1 cellular context compared by ENCODE assay signal in the genomic region with DNA sequence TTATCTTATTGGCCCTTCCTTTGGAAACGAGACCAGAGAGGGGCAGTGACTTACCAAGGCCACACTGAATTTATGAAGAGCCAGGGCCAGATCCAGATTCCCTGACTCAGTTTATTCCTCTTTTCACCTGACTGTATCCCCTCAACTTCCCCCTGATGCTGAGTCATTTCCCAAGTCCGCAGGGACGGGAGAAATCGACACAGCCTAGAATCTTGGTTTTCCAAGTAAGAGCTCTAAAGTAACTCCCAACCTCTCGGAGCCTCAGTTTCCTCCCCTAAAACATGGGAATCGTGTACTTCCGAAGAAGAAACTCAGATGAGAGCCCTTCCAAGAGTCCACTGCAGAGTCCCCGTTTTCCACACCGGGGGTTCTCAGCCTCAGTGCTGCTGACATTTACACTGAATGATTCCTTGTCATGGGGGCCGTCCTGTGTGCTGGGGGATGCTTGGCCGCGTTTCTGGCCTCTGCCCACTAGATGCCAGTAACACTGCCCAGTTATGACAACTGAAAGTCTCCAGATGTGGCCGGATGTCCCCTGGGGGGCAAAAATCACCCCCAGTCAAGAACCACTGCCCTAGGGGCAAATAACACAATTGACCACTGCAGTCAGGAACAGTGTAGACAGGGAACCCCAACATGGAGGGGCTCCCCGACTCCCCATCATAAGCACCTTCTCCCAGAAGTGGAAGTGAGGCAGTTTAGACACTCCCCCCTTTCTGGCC.
TF ChIP-seq lines count a peak whose summit lies in the region.

No MANE protein-coding gene starts in this region.

TF ChIP-seq in HCT116, 20 proteins besides CTCF, POLR2A, EP300 and RAD21:
- no peak for TF ChIP-seq CEBPB (IDR thresholded peaks at IDR 0.05; ENCODE audit: low read depth)
- TF ChIP-seq ELF1 (IDR thresholded peaks at IDR 0.05; ENCODE audit: borderline replicate concordance, low read depth) = no peak
- TF ChIP-seq CBX3 (IDR thresholded peaks at IDR 0.05; ENCODE audit: low read depth) = no peak
- no peak for TF ChIP-seq ZFX (IDR thresholded peaks at IDR 0.05)
- TF ChIP-seq, protein P1, sequence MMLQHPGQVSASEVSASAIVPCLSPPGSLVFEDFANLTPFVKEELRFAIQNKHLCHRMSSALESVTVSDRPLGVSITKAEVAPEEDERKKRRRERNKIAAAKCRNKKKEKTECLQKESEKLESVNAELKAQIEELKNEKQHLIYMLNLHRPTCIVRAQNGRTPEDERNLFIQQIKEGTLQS (IDR thresholded peaks at IDR 0.05) = no peak
- TF ChIP-seq, protein P2, sequence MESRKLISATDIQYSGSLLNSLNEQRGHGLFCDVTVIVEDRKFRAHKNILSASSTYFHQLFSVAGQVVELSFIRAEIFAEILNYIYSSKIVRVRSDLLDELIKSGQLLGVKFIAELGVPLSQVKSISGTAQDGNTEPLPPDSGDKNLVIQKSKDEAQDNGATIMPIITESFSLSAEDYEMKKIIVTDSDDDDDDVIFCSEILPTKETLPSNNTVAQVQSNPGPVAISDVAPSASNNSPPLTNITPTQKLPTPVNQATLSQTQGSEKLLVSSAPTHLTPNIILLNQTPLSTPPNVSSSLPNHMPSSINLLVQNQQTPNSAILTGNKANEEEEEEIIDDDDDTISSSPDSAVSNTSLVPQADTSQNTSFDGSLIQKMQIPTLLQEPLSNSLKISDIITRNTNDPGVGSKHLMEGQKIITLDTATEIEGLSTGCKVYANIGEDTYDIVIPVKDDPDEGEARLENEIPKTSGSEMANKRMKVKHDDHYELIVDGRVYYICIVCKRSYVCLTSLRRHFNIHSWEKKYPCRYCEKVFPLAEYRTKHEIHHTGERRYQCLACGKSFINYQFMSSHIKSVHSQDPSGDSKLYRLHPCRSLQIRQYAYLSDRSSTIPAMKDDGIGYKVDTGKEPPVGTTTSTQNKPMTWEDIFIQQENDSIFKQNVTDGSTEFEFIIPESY (IDR thresholded peaks at IDR 0.05; ENCODE audit: extremely low read depth, insufficient replicate concordance, low read length) = no peak
- no peak for TF ChIP-seq TCF7L2 (IDR thresholded peaks at IDR 0.05; ENCODE audit: borderline replicate concordance, extremely low read depth, insufficient read depth, insufficient read length)
- TF ChIP-seq EZH2 (IDR thresholded peaks at IDR 0.05) = no peak
- TF ChIP-seq, protein P3, sequence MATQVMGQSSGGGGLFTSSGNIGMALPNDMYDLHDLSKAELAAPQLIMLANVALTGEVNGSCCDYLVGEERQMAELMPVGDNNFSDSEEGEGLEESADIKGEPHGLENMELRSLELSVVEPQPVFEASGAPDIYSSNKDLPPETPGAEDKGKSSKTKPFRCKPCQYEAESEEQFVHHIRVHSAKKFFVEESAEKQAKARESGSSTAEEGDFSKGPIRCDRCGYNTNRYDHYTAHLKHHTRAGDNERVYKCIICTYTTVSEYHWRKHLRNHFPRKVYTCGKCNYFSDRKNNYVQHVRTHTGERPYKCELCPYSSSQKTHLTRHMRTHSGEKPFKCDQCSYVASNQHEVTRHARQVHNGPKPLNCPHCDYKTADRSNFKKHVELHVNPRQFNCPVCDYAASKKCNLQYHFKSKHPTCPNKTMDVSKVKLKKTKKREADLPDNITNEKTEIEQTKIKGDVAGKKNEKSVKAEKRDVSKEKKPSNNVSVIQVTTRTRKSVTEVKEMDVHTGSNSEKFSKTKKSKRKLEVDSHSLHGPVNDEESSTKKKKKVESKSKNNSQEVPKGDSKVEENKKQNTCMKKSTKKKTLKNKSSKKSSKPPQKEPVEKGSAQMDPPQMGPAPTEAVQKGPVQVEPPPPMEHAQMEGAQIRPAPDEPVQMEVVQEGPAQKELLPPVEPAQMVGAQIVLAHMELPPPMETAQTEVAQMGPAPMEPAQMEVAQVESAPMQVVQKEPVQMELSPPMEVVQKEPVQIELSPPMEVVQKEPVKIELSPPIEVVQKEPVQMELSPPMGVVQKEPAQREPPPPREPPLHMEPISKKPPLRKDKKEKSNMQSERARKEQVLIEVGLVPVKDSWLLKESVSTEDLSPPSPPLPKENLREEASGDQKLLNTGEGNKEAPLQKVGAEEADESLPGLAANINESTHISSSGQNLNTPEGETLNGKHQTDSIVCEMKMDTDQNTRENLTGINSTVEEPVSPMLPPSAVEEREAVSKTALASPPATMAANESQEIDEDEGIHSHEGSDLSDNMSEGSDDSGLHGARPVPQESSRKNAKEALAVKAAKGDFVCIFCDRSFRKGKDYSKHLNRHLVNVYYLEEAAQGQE (IDR thresholded peaks at IDR 0.05; ENCODE audit: low read depth) = no peak
- TF ChIP-seq SIN3A (IDR thresholded peaks at IDR 0.05; ENCODE audit: low read depth) = no peak
- TF ChIP-seq POLR2AphosphoS5 (IDR thresholded peaks at IDR 0.05; ENCODE audit: low read depth, low read length) = no peak; the same call in 1 of the 2 replicates
- no peak for TF ChIP-seq YY1 (IDR thresholded peaks at IDR 0.05; ENCODE audit: extremely low read depth, insufficient replicate concordance, low read depth, low read length)
- TF ChIP-seq, protein P4, sequence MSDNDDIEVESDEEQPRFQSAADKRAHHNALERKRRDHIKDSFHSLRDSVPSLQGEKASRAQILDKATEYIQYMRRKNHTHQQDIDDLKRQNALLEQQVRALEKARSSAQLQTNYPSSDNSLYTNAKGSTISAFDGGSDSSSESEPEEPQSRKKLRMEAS (IDR thresholded peaks at IDR 0.05) = no peak
- TF ChIP-seq SRF (IDR thresholded peaks at IDR 0.05; ENCODE audit: low read depth) = no peak
